Comparison of ENCODE assay signal across 10 cellular contexts in the genomic region with DNA sequence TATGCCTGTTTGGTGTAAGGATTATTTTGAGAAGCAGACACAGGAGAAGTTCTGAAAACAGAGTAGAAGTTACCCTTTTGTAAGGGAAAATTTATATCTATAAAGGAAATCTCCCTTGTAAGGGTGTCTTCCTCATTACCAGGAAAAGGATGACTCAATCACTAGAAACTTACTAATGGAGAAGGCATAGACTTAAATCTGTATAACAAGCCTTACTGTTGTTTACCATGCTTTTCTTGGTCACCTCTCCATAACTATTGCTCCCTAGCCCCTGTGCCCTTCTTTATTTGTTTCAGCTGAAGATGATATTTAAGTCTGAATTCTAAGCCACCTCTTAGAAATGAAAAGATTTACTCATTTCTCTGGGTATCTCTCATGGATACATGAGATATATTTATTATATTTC.
A peak's percentile ranks its signal among the peaks of the same experiment; 100 is the strongest.
DNase-seq lines count a peak whose midpoint lies in the region; ATAC-seq and TF ChIP-seq lines count a peak whose summit lies in the region.
"Had no signal": no experiment of that assay in that cellular context is flagged by ENCODE, and none has a peak within 500 bp of the region (broad histone marks: within the 10 kb centered on the region; RNA-seq: fewer than 3 reads in every experiment).

No MANE protein-coding gene starts in this region.

- no peaks in the 10 kb centered on the region for H3K36me3 ChIP-seq in Karpas-422 (ENCODE audit: insufficient read depth, low read length)
- H3K36me3 ChIP-seq in kidney epithelial cell (ENCODE audit: control insufficient read depth, insufficient read depth, low read length): no peaks in the 10 kb centered on the region
- H3K36me3 ChIP-seq: uterus had no signal

- ATAC-seq in CD4-positive, alpha-beta T cell (ENCODE audit: poor library complexity): no peak

- H3K4me2 ChIP-seq in Karpas-422 (ENCODE audit: low read depth, low read length, poor library complexity, severe bottlenecking): no peak overlapping the region

- DNase-seq in CD4-positive, alpha-beta T cell: no peak
- DNase-seq in Karpas-422: no peak
- no peak for DNase-seq in activated T-helper 2 cell treated with anti-CD3 and anti-CD28 coated beads, Interferon-gamma antibody, Interleukin-2, Interleukin-4, amounts not matched to agents 10 μg/mL and 5 μg/mL and 100 μg/mL, durations not matched to agents 14 hours and 24 hours and 36 hours (ENCODE audit: low spot score)
- DNase-seq in kidney epithelial cell (ENCODE audit: low read depth): peak; percentile 28
- DNase-seq in COLO668 (lab: John Stamatoyannopoulos, UW; ENCODE audit: unreplicated experiment): no peak
- DNase-seq in NCI-H526 (lab: John Stamatoyannopoulos, UW): no peak
- no peak for DNase-seq in cerebellar cortex (ENCODE audit: low spot score)
- DNase-seq in GM19238 (ENCODE audit: insufficient read length, low spot score): no peak
- DNase-seq: heart right ventricle, uterus had no signal

- H3K79me2 ChIP-seq in Karpas-422 (ENCODE audit: low read length): peaks cover 95% of the 10 kb centered on the region

- intact Hi-C loops in CD4-positive, alpha-beta T cell (cut with DNase I, micrococcal nuclease): loop anchor here in 1 of 2 experiments (5.0 kb wide), 1 partner anchor 105 kb away; the partner anchor contains the start of gene NCOA3
- intact Hi-C loops in activated T-helper 2 cell treated with anti-CD3 and anti-CD28 coated beads, Interferon-gamma antibody, Interleukin-2, Interleukin-4, amounts not matched to agents 10 μg/mL and 5 μg/mL and 100 μg/mL, durations not matched to agents 14 hours and 24 hours and 36 hours (cut with micrococcal nuclease): no loop called here

- H3K4me1 ChIP-seq in Karpas-422 (ENCODE audit: low read length): peaks cover 53% of the 10 kb centered on the region
- H3K4me1 ChIP-seq: uterus had no signal

- no peaks in the 10 kb centered on the region for H3K9me2 ChIP-seq in Karpas-422 (replicated peaks; ENCODE audit: insufficient read depth, low read length)

- POLR2A ChIA-PET in CD4-positive, alpha-beta T cell (lab: Charles Lee): no interaction called here

- no peaks in the 10 kb centered on the region for H3K9me3 Mint-ChIP-seq in CD4-positive, alpha-beta T cell
- H3K9me3 Mint-ChIP-seq in activated T-helper 2 cell treated with anti-CD3 and anti-CD28 coated beads, Interferon-gamma antibody, Interleukin-2, Interleukin-4, amounts not matched to agents 10 μg/mL and 5 μg/mL and 100 μg/mL, durations not matched to agents 14 hours and 24 hours and 36 hours: no peaks in the 10 kb centered on the region

- H3K27ac Mint-ChIP-seq in CD4-positive, alpha-beta T cell: peak overlapping the region; percentile 45
- H3K27ac Mint-ChIP-seq in activated T-helper 2 cell treated with anti-CD3 and anti-CD28 coated beads, Interferon-gamma antibody, Interleukin-2, Interleukin-4, amounts not matched to agents 10 μg/mL and 5 μg/mL and 100 μg/mL, durations not matched to agents 14 hours and 24 hours and 36 hours: peak overlapping the region; percentile 89

- peaks cover 11% of the 10 kb centered on the region for H3K36me3 Mint-ChIP-seq in CD4-positive, alpha-beta T cell (ENCODE audit: low read depth)
- peaks cover 68% of the 10 kb centered on the region for H3K36me3 Mint-ChIP-seq in activated T-helper 2 cell treated with anti-CD3 and anti-CD28 coated beads, Interferon-gamma antibody, Interleukin-2, Interleukin-4, amounts not matched to agents 10 μg/mL and 5 μg/mL and 100 μg/mL, durations not matched to agents 14 hours and 24 hours and 36 hours (ENCODE audit: low read depth)

- no peak overlapping the region for H3K4me3 Mint-ChIP-seq in CD4-positive, alpha-beta T cell
- H3K4me3 Mint-ChIP-seq in activated T-helper 2 cell treated with anti-CD3 and anti-CD28 coated beads, Interferon-gamma antibody, Interleukin-2, Interleukin-4, amounts not matched to agents 10 μg/mL and 5 μg/mL and 100 μg/mL, durations not matched to agents 14 hours and 24 hours and 36 hours (ENCODE audit: low read depth): peak overlapping the region; percentile 28

- H3K27me3 ChIP-seq in CD4-positive, alpha-beta T cell (ENCODE audit: control insufficient read depth, insufficient read depth, low read length): no peaks in the 10 kb centered on the region
- H3K27me3 ChIP-seq in Karpas-422 (ENCODE audit: low read length) (no peaks in the 10 kb centered on the region), kidney epithelial cell (ENCODE audit: control insufficient read depth, insufficient read depth, low read length) (no peaks in the 10 kb centered on the region)
- H3K27me3 ChIP-seq: heart right ventricle, uterus had no signal

- no peak overlapping the region for H3K9ac ChIP-seq in Karpas-422 (ENCODE audit: low read length)

- H4K20me1 ChIP-seq in Karpas-422 (ENCODE audit: insufficient read depth, low read depth, low read length): no peaks in the 10 kb centered on the region

- H3K27ac ChIP-seq in CD4-positive, alpha-beta T cell (ENCODE audit: low read depth, low read length): no peak overlapping the region
- H3K27ac ChIP-seq in Karpas-422 (ENCODE audit: low read length): peak overlapping the region; percentile 48
- H3K27ac ChIP-seq: uterus had no signal

- H3K4me1 Mint-ChIP-seq in CD4-positive, alpha-beta T cell (ENCODE audit: low read depth): peaks cover 80% of the 10 kb centered on the region
- H3K4me1 Mint-ChIP-seq in activated T-helper 2 cell treated with anti-CD3 and anti-CD28 coated beads, Interferon-gamma antibody, Interleukin-2, Interleukin-4, amounts not matched to agents 10 μg/mL and 5 μg/mL and 100 μg/mL, durations not matched to agents 14 hours and 24 hours and 36 hours (ENCODE audit: low read depth): peaks cover 74% of the 10 kb centered on the region

- TF ChIP-seq CTCF in CD4-positive, alpha-beta T cell (IDR thresholded peaks at IDR 0.05): no peak
- no peak for TF ChIP-seq CTCF in kidney epithelial cell (IDR thresholded peaks at IDR 0.05; ENCODE audit: insufficient read depth, low read length, poor library complexity, severe bottlenecking)

- H3K27me3 Mint-ChIP-seq in CD4-positive, alpha-beta T cell: no peaks in the 10 kb centered on the region
- H3K27me3 Mint-ChIP-seq in activated T-helper 2 cell treated with anti-CD3 and anti-CD28 coated beads, Interferon-gamma antibody, Interleukin-2, Interleukin-4, amounts not matched to agents 10 μg/mL and 5 μg/mL and 100 μg/mL, durations not matched to agents 14 hours and 24 hours and 36 hours (ENCODE audit: low read depth): no peaks in the 10 kb centered on the region

- H3K4me3 ChIP-seq in Karpas-422 (ENCODE audit: low read length): no peak overlapping the region
- no peak overlapping the region for H3K4me3 ChIP-seq in kidney epithelial cell (ENCODE audit: low read depth, low read length)
- H3K4me3 ChIP-seq: heart right ventricle, uterus had no signal

- no peak overlapping the region for H2AFZ ChIP-seq in Karpas-422 (ENCODE audit: low read length)

- CTCF ChIA-PET in CD4-positive, alpha-beta T cell (lab: Charles Lee): no interaction called here

- no peaks in the 10 kb centered on the region for H3K9me3 ChIP-seq in CD4-positive, alpha-beta T cell (ENCODE audit: control insufficient read depth, low read length)
- no peaks in the 10 kb centered on the region for H3K9me3 ChIP-seq in Karpas-422 (ENCODE audit: low read length)
- H3K9me3 ChIP-seq: uterus had no signal
